In the genomic region with DNA sequence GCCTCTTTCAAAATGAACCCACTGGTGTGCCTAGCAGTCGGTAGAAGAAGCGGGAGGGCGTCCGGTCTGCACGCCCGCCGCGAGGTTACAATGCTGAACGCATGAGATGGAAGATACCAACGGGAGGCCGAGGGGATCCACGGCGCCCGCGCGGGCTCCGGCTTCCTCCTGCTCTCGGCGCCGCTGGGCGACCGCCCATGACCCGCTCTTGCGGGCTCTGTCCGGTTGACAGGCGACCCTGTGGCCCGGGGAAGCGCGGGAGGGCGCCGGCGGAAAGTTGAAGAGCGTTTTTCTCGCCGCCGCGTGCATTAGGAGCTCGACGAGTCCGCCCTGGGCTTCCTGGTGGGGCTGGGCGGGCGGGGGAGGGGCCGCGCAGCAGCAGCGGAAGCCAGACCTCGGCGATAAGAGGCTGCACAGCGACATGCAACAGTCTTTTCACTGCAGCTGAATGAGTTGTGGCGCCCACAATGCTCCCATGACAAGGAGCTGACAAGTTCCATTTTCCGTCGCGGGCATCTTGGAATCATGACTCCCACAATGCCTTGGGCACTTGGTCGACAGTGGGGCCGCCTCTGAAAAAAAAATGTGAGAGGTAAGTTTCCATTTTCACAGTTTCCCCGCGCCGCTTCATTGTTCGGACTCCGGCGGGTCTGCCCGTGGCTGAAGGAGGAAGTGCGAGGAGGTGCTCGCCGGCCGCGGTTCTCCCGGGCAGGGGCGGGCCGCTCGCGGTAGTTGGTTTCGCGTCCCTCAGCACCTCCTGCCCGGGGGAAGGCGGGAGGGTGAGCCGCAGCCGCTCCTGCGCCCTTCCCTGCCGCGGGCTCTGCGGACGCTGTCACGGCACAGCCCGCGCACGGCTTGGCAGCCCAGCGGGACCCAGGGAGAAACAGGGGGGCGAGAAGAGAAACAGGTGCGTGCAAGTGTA, we compare ENCODE assay signal across 1 cellular context.
TF ChIP-seq lines count a peak whose summit lies in the region.

A gene with protein sequence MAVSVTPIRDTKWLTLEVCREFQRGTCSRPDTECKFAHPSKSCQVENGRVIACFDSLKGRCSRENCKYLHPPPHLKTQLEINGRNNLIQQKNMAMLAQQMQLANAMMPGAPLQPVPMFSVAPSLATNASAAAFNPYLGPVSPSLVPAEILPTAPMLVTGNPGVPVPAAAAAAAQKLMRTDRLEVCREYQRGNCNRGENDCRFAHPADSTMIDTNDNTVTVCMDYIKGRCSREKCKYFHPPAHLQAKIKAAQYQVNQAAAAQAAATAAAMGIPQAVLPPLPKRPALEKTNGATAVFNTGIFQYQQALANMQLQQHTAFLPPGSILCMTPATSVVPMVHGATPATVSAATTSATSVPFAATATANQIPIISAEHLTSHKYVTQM (plus strand): TSS at position 429 of the 922 bp plus-strand sequence. CDS start 31,265 bp downstream, outside the sequence.

TF ChIP-seq in HEK293, 187 proteins besides CTCF, POLR2A, EP300 and RAD21 (continued from another document):
- TF ChIP-seq, protein P1, sequence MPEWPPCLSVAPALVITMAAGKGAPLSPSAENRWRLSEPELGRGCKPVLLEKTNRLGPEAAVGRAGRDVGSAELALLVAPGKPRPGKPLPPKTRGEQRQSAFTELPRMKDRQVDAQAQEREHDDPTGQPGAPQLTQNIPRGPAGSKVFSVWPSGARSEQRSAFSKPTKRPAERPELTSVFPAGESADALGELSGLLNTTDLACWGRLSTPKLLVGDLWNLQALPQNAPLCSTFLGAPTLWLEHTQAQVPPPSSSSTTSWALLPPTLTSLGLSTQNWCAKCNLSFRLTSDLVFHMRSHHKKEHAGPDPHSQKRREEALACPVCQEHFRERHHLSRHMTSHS (tag by site-specific recombination; IDR thresholded peaks at IDR 0.05) = no peak
- TF ChIP-seq ZNF404 (tag by site-specific recombination; IDR thresholded peaks at IDR 0.05) (no peak), TRIM28 (IDR thresholded peaks at IDR 0.05; ENCODE audit: borderline replicate concordance, low read length) (no peak)
